In genomic region chr7:106590209-106590816, GRCh38 we compare ENCODE assay signal across 16 cellular contexts.
"Had no signal": no experiment of that assay in that cellular context is flagged by ENCODE, and none has a peak within 500 bp of the region (broad histone marks: within the 10 kb centered on the region; RNA-seq: fewer than 3 reads in every experiment).

No MANE protein-coding gene starts in this region.

- DNase-seq: activated CD4-positive, alpha-beta T cell treated with anti-CD3 and anti-CD28 coated beads for 4 hours; activated CD8-positive, alpha-beta memory T cell treated with anti-CD3 and anti-CD28 coated beads, Interleukin-2, amount 50 U/mL, for 4 hours; activated CD8-positive, alpha-beta T cell treated with anti-CD3 and anti-CD28 coated beads for 36 hours; activated naive CD4-positive, alpha-beta T cell; activated T-cell treated with anti-CD3 and anti-CD28 coated beads, Interleukin-2, amount 50 U/mL, for 72 hours; aorta; hippocampal formation; left cardiac atrium; natural killer cell; nucleus accumbens; stimulated activated CD4-positive, alpha-beta T cell treated with anti-CD3 and anti-CD28 coated beads, Interleukin-15, amount 100 ng/mL, for 24 hours; T-helper 9 cell had no signal

- H3K4me3 ChIP-seq: gastroesophageal sphincter, lung had no signal

- H3K4me1 ChIP-seq: gastroesophageal sphincter had no signal

- H3K27me3 ChIP-seq: gastroesophageal sphincter had no signal

- FAIRE-seq: bronchial epithelial cell, urothelium cell line had no signal

- H3K36me3 ChIP-seq: gastroesophageal sphincter had no signal

- ATAC-seq: activated CD8-positive, alpha-beta T cell treated with anti-CD3 and anti-CD28 coated beads for 36 hours; gastroesophageal sphincter; left cardiac atrium; natural killer cell had no signal

- H3K9me3 ChIP-seq: gastroesophageal sphincter had no signal

- H3K27ac ChIP-seq: gastroesophageal sphincter had no signal
